Comparison of ENCODE assay signal across 21 cellular contexts in the genomic region with DNA sequence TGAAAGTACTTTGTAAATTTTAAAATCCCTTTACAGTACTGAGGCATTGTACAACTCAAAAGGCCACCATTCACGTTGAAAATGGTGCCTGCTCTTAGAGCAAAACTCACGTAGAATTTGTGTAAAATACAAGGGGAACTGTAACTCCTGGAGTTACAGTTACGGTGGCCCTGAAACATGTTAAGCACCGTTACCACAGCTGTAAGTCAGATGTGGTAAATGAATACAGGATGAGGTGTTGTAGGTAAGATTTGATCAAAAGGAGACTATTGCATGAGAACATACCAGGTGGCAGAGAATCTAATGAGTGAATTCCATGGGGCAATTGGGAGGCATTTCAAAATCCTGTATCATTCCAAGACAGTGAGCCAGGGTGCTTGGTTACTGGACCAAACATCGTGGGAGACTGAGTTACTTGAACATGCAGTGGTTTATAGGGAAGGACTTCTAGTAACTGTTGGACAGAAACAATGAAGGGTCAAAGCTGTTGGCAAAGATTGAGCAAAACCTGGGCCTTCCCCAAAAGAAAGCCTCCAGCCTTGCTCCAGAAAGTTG.
"Had no signal": no experiment of that assay in that cellular context is flagged by ENCODE, and none has a peak within 500 bp of the region (broad histone marks: within the 10 kb centered on the region; RNA-seq: fewer than 3 reads in every experiment).

No MANE protein-coding gene starts in this region.

- H3K4me1 ChIP-seq: gastrocnemius medialis, lower lobe of right lung, pancreas, right lobe of liver, suprapubic skin, transverse colon, vagina had no signal

- H3K36me3 Mint-ChIP-seq: natural killer cell had no signal

- H3K4me1 Mint-ChIP-seq: natural killer cell; stimulated activated naive CD8-positive, alpha-beta T cell treated with anti-CD3 and anti-CD28 coated beads, Interleukin-15, amount 100 ng/mL, for 72 hours had no signal

- H3K9me3 ChIP-seq: gastrocnemius medialis, lower lobe of right lung, neutrophil, pancreas, right lobe of liver, suprapubic skin, transverse colon, vagina had no signal

- DNase-seq: dorsolateral prefrontal cortex; effector CD4-positive, alpha-beta T cell; foreskin fibroblast; gastrocnemius medialis; head of caudate nucleus; kidney; left ventricle myocardium superior; lower lobe of right lung; natural killer cell; pancreas; right lobe of liver; small intestine; stimulated activated CD4-positive, alpha-beta T cell treated with anti-CD3 and anti-CD28 coated beads, Interleukin-15, amount 100 ng/mL, for 24 hours; stimulated activated CD4-positive, alpha-beta T cell treated with anti-CD3 and anti-CD28 coated beads, Interleukin-2, amount 100 ng/mL, for 48 hours; stimulated activated naive CD4-positive, alpha-beta T cell; stimulated activated naive CD8-positive, alpha-beta T cell treated with anti-CD3 and anti-CD28 coated beads, Interleukin-15, amount 100 ng/mL, for 72 hours; transverse colon had no signal

- H3K9me3 Mint-ChIP-seq: stimulated activated naive CD8-positive, alpha-beta T cell treated with anti-CD3 and anti-CD28 coated beads, Interleukin-15, amount 100 ng/mL, for 72 hours had no signal

- H3K4me3 ChIP-seq: dorsolateral prefrontal cortex, gastrocnemius medialis, lower lobe of right lung, pancreas, right lobe of liver, suprapubic skin, transverse colon, vagina had no signal

- H3K36me3 ChIP-seq: gastrocnemius medialis, lower lobe of right lung, neutrophil, pancreas, right lobe of liver, suprapubic skin, transverse colon, vagina had no signal

- H3K4me3 Mint-ChIP-seq: natural killer cell; stimulated activated naive CD8-positive, alpha-beta T cell treated with anti-CD3 and anti-CD28 coated beads, Interleukin-15, amount 100 ng/mL, for 72 hours had no signal

- FAIRE-seq: colon, kidney, pancreas, small intestine had no signal

- H3K27ac ChIP-seq: dorsolateral prefrontal cortex, gastrocnemius medialis, lower lobe of right lung, neutrophil, pancreas, right lobe of liver, suprapubic skin, transverse colon, vagina had no signal

- H3K27ac Mint-ChIP-seq: natural killer cell; stimulated activated naive CD8-positive, alpha-beta T cell treated with anti-CD3 and anti-CD28 coated beads, Interleukin-15, amount 100 ng/mL, for 72 hours had no signal

- H3K27me3 ChIP-seq: dorsolateral prefrontal cortex, pancreas, right lobe of liver, suprapubic skin, vagina had no signal
